In the genomic region with DNA sequence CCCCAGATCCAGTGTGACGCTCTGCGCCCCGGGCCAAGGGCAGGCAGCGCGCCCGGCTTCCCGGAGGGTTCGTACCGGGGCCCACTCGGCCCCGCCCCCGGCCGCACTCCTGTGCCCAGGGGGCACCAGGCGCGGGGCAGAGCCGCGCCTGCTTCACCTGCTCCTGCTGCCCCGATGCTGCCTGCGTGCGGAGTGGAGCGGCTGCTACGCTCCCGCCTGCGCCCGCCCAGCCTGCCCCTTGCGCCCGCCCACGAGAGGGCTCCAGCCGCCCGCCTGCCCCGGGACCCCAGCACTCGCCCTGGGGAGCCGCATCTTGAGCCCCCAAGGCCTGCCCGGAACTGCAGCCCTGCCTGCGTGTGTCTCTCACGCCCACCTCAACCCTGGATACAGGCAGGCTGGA, we compare ENCODE assay signal across 11 cellular contexts. TPM values are rescaled to one million over a fixed set of nuclear protein-coding genes. Genes with fewer than 3 reads are reported as not detected.
"Had no signal": no experiment of that assay in that cellular context is flagged by ENCODE, and none has a peak within 500 bp of the region (broad histone marks: within the 10 kb centered on the region; RNA-seq: fewer than 3 reads in every experiment).

A gene with protein sequence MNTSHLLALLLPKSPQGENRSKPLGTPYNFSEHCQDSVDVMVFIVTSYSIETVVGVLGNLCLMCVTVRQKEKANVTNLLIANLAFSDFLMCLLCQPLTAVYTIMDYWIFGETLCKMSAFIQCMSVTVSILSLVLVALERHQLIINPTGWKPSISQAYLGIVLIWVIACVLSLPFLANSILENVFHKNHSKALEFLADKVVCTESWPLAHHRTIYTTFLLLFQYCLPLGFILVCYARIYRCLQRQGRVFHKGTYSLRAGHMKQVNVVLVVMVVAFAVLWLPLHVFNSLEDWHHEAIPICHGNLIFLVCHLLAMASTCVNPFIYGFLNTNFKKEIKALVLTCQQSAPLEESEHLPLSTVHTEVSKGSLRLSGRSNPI (minus strand): TSS at position 194 of the 400 bp plus-strand sequence. CDS start 3,323 bp downstream, outside the sequence.

RNA-seq across cellular contexts. Expression of the gene that starts here (rescaled TPM):
- total RNA-seq: bronchial epithelial cell; esophagus muscularis mucosa; fibroblast of villous mesenchyme; gastroesophageal sphincter; kidney epithelial cell; lung microvascular endothelial cell; mononuclear cell; naive thymus-derived CD8-positive, alpha-beta T cell; neural crest cell; psoas muscle; sciatic nerve had no signal
- polyA plus RNA-seq: naive thymus-derived CD8-positive, alpha-beta T cell had no signal
